9 cellular contexts compared by ENCODE assay signal in the genomic region with DNA sequence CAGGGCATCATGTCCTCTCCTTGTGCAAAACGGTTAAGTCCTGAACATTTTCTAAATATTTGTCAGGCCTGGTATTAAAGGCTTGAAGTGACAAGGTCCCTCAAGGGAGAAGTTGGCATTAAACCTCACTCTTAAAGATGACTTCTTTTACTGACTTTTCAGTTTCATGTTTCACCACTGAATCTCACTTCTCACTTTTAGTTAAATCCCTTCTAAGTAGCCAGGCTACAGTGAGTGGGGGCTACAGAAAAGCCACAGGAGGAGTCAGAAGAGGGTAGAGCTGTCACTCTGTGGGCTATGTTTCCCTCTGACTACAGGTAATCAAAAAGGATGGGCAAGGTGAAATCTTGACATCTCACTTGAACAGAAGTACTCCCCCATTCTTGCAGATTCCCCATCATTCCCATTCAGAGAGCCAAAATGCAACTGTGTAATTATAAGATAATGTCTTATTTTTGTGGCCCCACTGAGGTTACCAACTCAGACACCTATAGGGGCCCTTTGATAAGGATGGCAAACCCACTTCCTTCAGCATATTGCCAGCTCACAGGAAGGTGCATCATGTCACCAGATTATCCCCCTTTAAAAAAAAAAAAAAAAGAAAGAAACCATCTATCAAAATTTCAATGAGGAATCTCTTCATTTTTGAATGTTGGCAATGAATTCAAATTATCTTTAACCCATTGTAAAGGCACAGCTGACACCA.
DNase-seq lines count a peak whose midpoint lies in the region; ATAC-seq, FAIRE-seq and TF ChIP-seq lines count a peak whose summit lies in the region.
"Had no signal": no experiment of that assay in that cellular context is flagged by ENCODE, and none has a peak within 500 bp of the region (broad histone marks: within the 10 kb centered on the region; RNA-seq: fewer than 3 reads in every experiment).

No MANE protein-coding gene starts in this region.

- H3K27me3 ChIP-seq in adipocyte (replicated peaks; ENCODE audit: control insufficient read depth, insufficient read depth, low read length) = no peaks in the 10 kb centered on the region
- no peaks in the 10 kb centered on the region for H3K27me3 ChIP-seq in pancreas

- ATAC-seq in GM21360 (IDR thresholded peaks at IDR 0.05; ENCODE audit: unreplicated experiment) (peak; percentile 92), HG03280 (IDR thresholded peaks at IDR 0.05; ENCODE audit: unreplicated experiment) (peak; percentile 78), left cardiac atrium (no peak), pancreas (no peak)

- 63 to 79% methylated on average over 1 of the region's 1 CpG for WGBS in pancreas, 2 donors

- DNase-seq in GM18507 (ENCODE audit: extremely low spot score, insufficient read length, low read depth) = peak; percentile 8
- DNase-seq in adipocyte (ENCODE audit: low read depth) = peak; percentile 8
- DNase-seq in GM19238 (ENCODE audit: insufficient read length, low spot score) = no peak
- no peak for DNase-seq in left cardiac atrium
- no peak for DNase-seq in pancreas
- DNase-seq in T-helper 9 cell = no peak
- DNase-seq: NCI-H2171 treated with DMSO at 0.1 percent for 48 hours had no signal

- no peaks in the 10 kb centered on the region for H3K9me3 ChIP-seq in adipocyte (ENCODE audit: control insufficient read depth, low read length)
- no peaks in the 10 kb centered on the region for H3K9me3 ChIP-seq in pancreas

- TF ChIP-seq CTCF in pancreas (IDR thresholded peaks at IDR 0.05) = no peak

- H3K4me3 ChIP-seq in adipocyte (ENCODE audit: low read length) (no peak overlapping the region), pancreas (no peak overlapping the region)

- intact Hi-C loops in left cardiac atrium (cut with DNase I) (no loop called here), pancreas (cut with DNase I) (no loop called here)

- no peaks in the 10 kb centered on the region for H3K4me1 ChIP-seq in adipocyte (ENCODE audit: control insufficient read depth, insufficient read depth, low read length)
- no peaks in the 10 kb centered on the region for H3K4me1 ChIP-seq in pancreas

- H3K36me3 ChIP-seq in adipocyte (ENCODE audit: control insufficient read depth, insufficient read depth, low read length, severe bottlenecking) = no peaks in the 10 kb centered on the region
- no peaks in the 10 kb centered on the region for H3K36me3 ChIP-seq in pancreas

- H3K27ac ChIP-seq in pancreas = no peak overlapping the region

- FAIRE-seq in GM18507 (lab: Jason Lieb, UNC) (peak; percentile 76), pancreas (lab: Jason Lieb, UNC) (no peak)

- no peak overlapping the region for H3K9ac ChIP-seq in adipocyte (ENCODE audit: low read length)

Comparison
In these comparisons a context has a peak if more than half of its experiments do, and no peak if none do; other contexts are left out.
1. DNase-seq: peak in GM18507 (single experiment) and adipocyte (single experiment); none in GM19238 (single experiment), left cardiac atrium (single experiment), pancreas (0 of 6) and T-helper 9 cell (single experiment).
2. ATAC-seq: peak in GM21360 (single experiment) and HG03280 (single experiment); none in left cardiac atrium (0 of 2) and pancreas (0 of 4).